In the genomic region with DNA sequence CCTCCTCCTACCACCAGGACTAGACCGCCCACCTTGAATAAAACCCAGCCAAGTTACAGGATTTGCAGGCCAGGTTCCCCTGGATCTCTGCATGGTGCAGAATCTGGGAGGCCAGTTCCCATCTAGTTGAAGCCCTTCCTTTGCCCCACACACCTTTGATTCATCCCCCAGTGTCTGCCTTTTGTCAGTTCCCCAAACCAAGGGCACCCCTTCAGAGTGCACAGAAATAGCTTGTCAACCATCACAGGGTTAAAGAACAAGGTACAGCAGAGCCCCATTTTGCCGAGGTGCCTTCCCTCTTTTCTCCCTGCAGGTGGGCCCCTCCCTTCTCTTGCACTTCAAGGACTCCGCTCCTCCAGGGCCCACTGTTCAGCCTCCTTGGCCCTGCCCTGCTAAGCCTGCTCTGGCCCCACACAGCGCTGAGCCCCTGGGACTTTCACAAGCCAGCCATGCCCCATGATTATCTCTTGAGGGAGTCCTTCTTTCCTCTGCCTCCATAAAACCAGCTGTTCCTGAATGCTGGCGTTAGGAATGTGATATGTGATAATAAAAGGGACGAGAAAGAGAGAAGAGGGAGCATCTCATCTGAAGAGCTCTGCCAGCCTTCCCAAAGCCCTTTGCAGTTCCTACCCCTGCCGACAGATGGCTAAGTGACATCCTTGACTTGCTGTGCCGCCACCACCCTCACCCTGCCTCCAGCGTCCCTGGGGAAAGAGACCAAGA, we compare ENCODE assay signal across 9 cellular contexts.
DNase-seq lines count a peak whose midpoint lies in the region; TF ChIP-seq lines count a peak whose summit lies in the region.
"Had no signal": no experiment of that assay in that cellular context is flagged by ENCODE, and none has a peak within 500 bp of the region (broad histone marks: within the 10 kb centered on the region; RNA-seq: fewer than 3 reads in every experiment).

No MANE protein-coding gene starts in this region.

- no peak overlapping the region for H3K27ac ChIP-seq in PC-9
- no peak overlapping the region for H3K27ac ChIP-seq in neural progenitor cell

- TSS peak; percentile 63 for BruUV-seq in PC-9 (replicated peaks; lab: Mats Ljungman, UMichigan)

- H3K36me3 ChIP-seq in PC-9 (ENCODE audit: low read depth) (no peaks in the 10 kb centered on the region), neural progenitor cell (no peaks in the 10 kb centered on the region)

- 0 out of 2 replicates have a peak, but pooled peaks have one; percentile 18 for TF ChIP-seq CTCF in PC-9 (conservative IDR thresholded peaks at IDR 0.05)
- TF ChIP-seq CTCF in cardiac fibroblast (IDR thresholded peaks at IDR 0.05; ENCODE audit: low read depth, low read length) = peak; percentile 59
- peak; percentile 63 for TF ChIP-seq CTCF in neural progenitor cell (IDR thresholded peaks at IDR 0.05)

- H3K4me1 ChIP-seq in PC-9 (replicated peaks; ENCODE audit: insufficient read depth) (peaks cover 31% of the 10 kb centered on the region), neural progenitor cell (peaks cover 29% of the 10 kb centered on the region)

- H3K9me3 Mint-ChIP-seq in neural progenitor cell = peaks cover 7% of the 10 kb centered on the region

- POLR2A ChIA-PET in PC-9 (lab: Charles Lee; ENCODE audit: unreplicated experiment) = interaction anchor here (0.5 to 0.6 kb wide), 2 partner anchors 30 to 240 kb away, joined by 3 read pairs; no protein-coding TSS in a partner anchor

- no peaks in the 10 kb centered on the region for H3K27me3 ChIP-seq in PC-9 (ENCODE audit: insufficient read depth, low read depth)
- H3K27me3 ChIP-seq in neural progenitor cell = no peaks in the 10 kb centered on the region

- no peak overlapping the region for H3K4me3 ChIP-seq in PC-9
- H3K4me3 ChIP-seq in cardiac fibroblast (replicated peaks in 1 of 2; ENCODE audit: low read depth in 2 of 2, low read length in 2 of 2) = no peak overlapping the region
- no peak overlapping the region for H3K4me3 ChIP-seq in neural progenitor cell
- H3K4me3 ChIP-seq: skin epidermis had no signal

- H3K9me2 ChIP-seq in PC-9 (ENCODE audit: insufficient read depth) = no peaks in the 10 kb centered on the region

- H3K4me1 Mint-ChIP-seq in neural progenitor cell = peaks cover 80% of the 10 kb centered on the region

- H2AFZ ChIP-seq in PC-9 (no peak overlapping the region), neural progenitor cell (replicated peaks) (no peak overlapping the region)

- H3K9ac ChIP-seq in neural progenitor cell = no peak overlapping the region

- intact Hi-C loops in PC-9 (cut with micrococcal nuclease; ENCODE audit: unreplicated experiment) = no loop called here

- H3K79me2 ChIP-seq in PC-9 (ENCODE audit: low read depth) = no peaks in the 10 kb centered on the region
- no peaks in the 10 kb centered on the region for H3K79me2 ChIP-seq in neural progenitor cell (ENCODE audit: low read depth)

- H3K4me3 Mint-ChIP-seq in neural progenitor cell = peak overlapping the region; percentile 30

- H3K27ac Mint-ChIP-seq in neural progenitor cell = peak overlapping the region; percentile 61

- CTCF ChIA-PET in PC-9 (lab: Charles Lee) = interaction anchor here (0.5 kb wide), 1 partner anchor 89 kb away, joined by 3 read pairs; no protein-coding TSS in a partner anchor

- peaks cover 6% of the 10 kb centered on the region; the same call in 1 of the 2 replicates for H3F3A ChIP-seq in PC-9 (ENCODE audit: insufficient read depth, low read depth)
- H3F3A ChIP-seq in neural progenitor cell (ENCODE audit: low read depth) = peaks cover 16% of the 10 kb centered on the region

- H4K20me1 ChIP-seq in PC-9 (ENCODE audit: insufficient read depth) = no peaks in the 10 kb centered on the region
- no peaks in the 10 kb centered on the region for H4K20me1 ChIP-seq in neural progenitor cell (ENCODE audit: low read depth)

- H3K36me3 Mint-ChIP-seq in neural progenitor cell = no peaks in the 10 kb centered on the region

- DNase-seq in activated effector memory CD4-positive, alpha-beta T cell treated with anti-CD3 and anti-CD28 coated beads, Interleukin-2, amount 50 U/mL, for 16 hours = peak; percentile 70
- DNase-seq in activated effector memory CD4-positive, alpha-beta T cell treated with Interleukin-2 at 50 U/mL for 16 hours = no peak
- no peak for DNase-seq in PC-9
- peak; percentile 24 to 36 for DNase-seq in cardiac fibroblast (ENCODE audit: low read depth in 2 of 2)
- peak; percentile 61 for DNase-seq in neural progenitor cell (ENCODE audit: low spot score)
- no peak for DNase-seq in GM19238 (ENCODE audit: insufficient read length, low spot score)
- no peak for DNase-seq in AG08395 (ENCODE audit: low spot score)
- DNase-seq in SKM-1 treated with dmso at 0.1 percent for 144 hours (lab: John Stamatoyannopoulos, UW; ENCODE audit: unreplicated experiment) = no peak

- no peak overlapping the region for H3K4me2 ChIP-seq in PC-9
- H3K4me2 ChIP-seq in neural progenitor cell = no peak overlapping the region

- H3K27me3 Mint-ChIP-seq in neural progenitor cell (ENCODE audit: insufficient read depth, low read depth) = peaks cover 15% of the 10 kb centered on the region

- H3K9me3 ChIP-seq in PC-9 (ENCODE audit: insufficient read depth, low read depth) (no peaks in the 10 kb centered on the region), neural progenitor cell (ENCODE audit: low read depth) (no peaks in the 10 kb centered on the region)

Comparison
In these comparisons a context has a peak if more than half of its experiments do, and no peak if none do; other contexts are left out.
1. DNase-seq: peak in activated effector memory CD4-positive, alpha-beta T cell treated with anti-CD3 and anti-CD28 coated beads, Interleukin-2, amount 50 U/mL, for 16 hours (single experiment), cardiac fibroblast (2 of 2) and neural progenitor cell (single experiment); none in activated effector memory CD4-positive, alpha-beta T cell treated with Interleukin-2 at 50 U/mL for 16 hours (single experiment), PC-9 (0 of 2), GM19238 (single experiment), AG08395 (single experiment) and SKM-1 treated with dmso at 0.1 percent for 144 hours (single experiment).
2. Peak in every context shown above with its lines, with median percentiles within 50 percentile points of each other: CTCF ChIP-seq.